In the genomic region with DNA sequence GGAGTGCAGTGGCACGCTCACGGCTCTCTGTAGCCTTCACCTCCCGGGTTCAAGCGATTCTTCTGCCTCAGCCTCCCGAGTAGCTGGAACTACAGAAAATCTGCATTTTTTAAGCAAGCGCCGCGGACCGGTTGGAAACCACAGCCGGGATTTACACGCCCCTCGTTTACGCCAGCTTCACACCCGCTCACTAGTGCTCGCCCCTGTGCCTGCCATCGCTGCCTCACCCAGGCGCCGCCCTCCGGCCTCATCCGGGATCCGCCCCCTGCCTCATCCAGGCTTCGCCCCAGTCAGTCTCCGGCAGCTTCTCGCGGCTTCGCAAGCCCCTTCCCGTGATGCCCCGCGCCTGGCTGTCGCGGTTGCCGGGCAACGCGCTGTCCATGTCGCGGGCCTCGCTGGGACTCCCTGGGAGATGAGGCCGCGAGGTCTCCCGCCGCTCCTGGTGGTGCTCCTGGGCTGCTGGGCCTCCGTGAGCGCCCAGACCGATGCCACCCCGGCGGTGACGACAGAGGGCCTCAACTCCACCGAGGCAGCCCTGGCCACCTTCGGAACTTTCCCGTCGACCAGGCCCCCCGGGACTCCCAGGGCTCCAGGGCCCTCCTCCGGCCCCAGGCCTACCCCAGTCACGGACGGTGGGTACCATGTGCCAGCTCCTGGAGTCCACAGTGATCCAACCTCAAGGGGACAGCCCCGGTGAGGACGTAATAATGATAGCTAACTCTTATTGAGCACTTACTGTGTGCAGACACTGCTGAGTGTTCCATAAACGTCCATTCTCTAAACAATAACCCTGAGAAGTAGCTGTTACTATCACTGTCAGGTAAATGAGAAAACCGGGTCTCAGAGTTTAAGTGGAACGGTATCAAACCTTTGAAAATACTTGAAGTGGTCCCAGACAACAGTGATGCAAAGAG, we compare ENCODE assay signal across 8 cellular contexts. TPM values are rescaled to one million over a fixed set of nuclear protein-coding genes. Genes with fewer than 3 reads are reported as not detected.
A peak's percentile ranks its signal among the peaks of the same experiment; 100 is the strongest.
DNase-seq lines count a peak whose midpoint lies in the region; ATAC-seq and TF ChIP-seq lines count a peak whose summit lies in the region.

A gene (plus strand): TSS at position 359 of the 914 bp plus-strand sequence. CDS start 54 bp downstream, at position 413.

- H3K4me2 ChIP-seq in skeletal muscle satellite cell (ENCODE audit: low read length): peak within 1 kb of the TSS; percentile 85

- DNase-seq in ACHN (peak; percentile 99), NCI-H2196 (lab: John Stamatoyannopoulos, UW; ENCODE audit: unreplicated experiment) (peak; percentile 95), WERI-Rb-1 (peak; percentile 97), breast epithelium (ENCODE audit: low spot score in 2 of 2) (peak; percentile 93 to 96)

- ATAC-seq in GM18870 (IDR thresholded peaks at IDR 0.05; ENCODE audit: unreplicated experiment) (peak; percentile 81), HG03135 (IDR thresholded peaks at IDR 0.05; ENCODE audit: unreplicated experiment) (peak; percentile 93)

- peak within 1 kb of the TSS; percentile 54 for H3K9ac ChIP-seq in iPS-18a (ENCODE audit: low read length)
- peak within 1 kb of the TSS; percentile 90 for H3K9ac ChIP-seq in skeletal muscle satellite cell (ENCODE audit: low read depth, low read length)

- peaks cover 0 to 3% of the 10 kb centered on the region in 2 donors for H3K4me1 ChIP-seq in breast epithelium
- H3K4me1 ChIP-seq in iPS-18a (ENCODE audit: control insufficient read depth, low read depth, low read length): peaks cover 4% of the 10 kb centered on the region
- H3K4me1 ChIP-seq in skeletal muscle satellite cell (ENCODE audit: control insufficient read depth, insufficient read depth, low read length): peaks cover 9% of the 10 kb centered on the region

- H3K27me3 ChIP-seq in WERI-Rb-1 (ENCODE audit: insufficient read depth, low read depth, severe bottlenecking) (no peaks in the 10 kb centered on the region), breast epithelium (no peaks in the 10 kb centered on the region), iPS-18a (ENCODE audit: control insufficient read depth, insufficient read depth, low read length) (no peaks in the 10 kb centered on the region), skeletal muscle satellite cell (ENCODE audit: control insufficient read depth, insufficient read depth, low read length) (no peaks in the 10 kb centered on the region)

- peak within 1 kb of the TSS; percentile 67 for H3K27ac ChIP-seq in WERI-Rb-1
- H3K27ac ChIP-seq in breast epithelium: peak within 1 kb of the TSS; percentile 83 to 87
- no peak within 1 kb of the TSS for H3K27ac ChIP-seq in iPS-18a (ENCODE audit: low read length)

- H3K9me3 ChIP-seq in WERI-Rb-1 (ENCODE audit: severe bottlenecking) (no peaks in the 10 kb centered on the region), breast epithelium (no peaks in the 10 kb centered on the region), iPS-18a (ENCODE audit: control insufficient read depth, low read depth, low read length) (no peaks in the 10 kb centered on the region), skeletal muscle satellite cell (replicated peaks; ENCODE audit: low read length) (no peaks in the 10 kb centered on the region)

- intact Hi-C loops in breast epithelium (cut with DNase I; ENCODE audit: low total_unique reads): no loop called here

- peak within 1 kb of the TSS; percentile 71 for H3K4me3 ChIP-seq in WERI-Rb-1 (ENCODE audit: low read depth, low read length)
- peak within 1 kb of the TSS; percentile 69 to 80 (median 71) for H3K4me3 ChIP-seq in breast epithelium
- H3K4me3 ChIP-seq in iPS-18a (ENCODE audit: low read length): peak within 1 kb of the TSS; percentile 79
- H3K4me3 ChIP-seq in skeletal muscle satellite cell (ENCODE audit: low read length): peak within 1 kb of the TSS; percentile 80

- TF ChIP-seq POLR2A in breast epithelium (IDR thresholded peaks at IDR 0.05): peak; percentile 17

- in situ Hi-C loops in ACHN (cut with HindIII; ENCODE audit: low pct_ligation_motif_present, low pct_unique_long_range_greater_than_20kb, low sequenced_read_pairs): no loop called here

- TF ChIP-seq CTCF in WERI-Rb-1 (IDR thresholded peaks at IDR 0.05; ENCODE audit: low read depth, low read length) (no peak), breast epithelium (IDR thresholded peaks at IDR 0.05) (peak in 1 of 3 donors; percentile 12)

- H3K36me3 ChIP-seq in WERI-Rb-1: peaks cover 4% of the 10 kb centered on the region; the same call in 1 of the 2 replicates
- H3K36me3 ChIP-seq in breast epithelium: no peaks in the 10 kb centered on the region
- H3K36me3 ChIP-seq in iPS-18a (ENCODE audit: control insufficient read depth, low read depth, low read length): no peaks in the 10 kb centered on the region
- peaks cover 3% of the 10 kb centered on the region for H3K36me3 ChIP-seq in skeletal muscle satellite cell (ENCODE audit: insufficient read depth, low read length)

RNA-seq across cellular contexts. Expression of the gene that starts here (rescaled TPM):
- total RNA-seq in breast epithelium: 10 to 100 TPM; 43.0 to 76.0 (median 56.3) TPM
- total RNA-seq in skeletal muscle satellite cell (2012; rRNA removed): 18.8 and 19.5 TPM in 2 replicates
